ENCODE assay signal across 30 cellular contexts in genomic region chr17:60156746-60157145, GRCh38. TPM values are rescaled to one million over a fixed set of nuclear protein-coding genes. Genes with fewer than 3 reads are reported as not detected.
"Had no signal": no experiment of that assay in that cellular context is flagged by ENCODE, and none has a peak within 500 bp of the region (broad histone marks: within the 10 kb centered on the region; RNA-seq: fewer than 3 reads in every experiment).

No MANE protein-coding gene starts in this region.

- H3K4me1 Mint-ChIP-seq: activated naive CD4-positive, alpha-beta T cell treated with anti-CD3 and anti-CD28 coated beads, Interleukin-2, amount 50 U/mL, for 24 hours; activated naive CD8-positive, alpha-beta T cell treated with anti-CD3 and anti-CD28 coated beads, Interleukin-2, amount 50 U/mL, for 24 hours; central memory CD8-positive, alpha-beta T cell; T-cell had no signal

- H3K4me3 ChIP-seq: gastrocnemius medialis, mucosa of descending colon, ovary, prostate gland had no signal

- ATAC-seq: activated CD8-positive, alpha-beta T cell treated with anti-CD3 and anti-CD28 coated beads for 36 hours; activated naive CD8-positive, alpha-beta T cell treated with anti-CD3 and anti-CD28 coated beads, Interleukin-2, amount 50 U/mL, for 24 hours; activated T-cell treated with anti-CD3 and anti-CD28 coated beads, Interleukin-2, amount 50 U/mL, for 4 hours; gastrocnemius medialis; mucosa of descending colon; sciatic nerve; stimulated activated effector memory CD8-positive, alpha-beta T cell treated with anti-CD3 and anti-CD28 coated beads, Interleukin-12 subunit alpha, Interleukin-12 subunit beta, amount 100 ng/mL, for 72 hours; T-cell had no signal

- DNase-seq: activated B cell treated with CpG ODN at 0.5 μM for 24 hours; activated CD4-positive, alpha-beta T cell treated with anti-CD3 and anti-CD28 coated beads, Interleukin-2, amount 50 U/mL, for 1 hour; activated CD8-positive, alpha-beta T cell treated with anti-CD3 and anti-CD28 coated beads for 36 hours; activated naive CD8-positive, alpha-beta T cell treated with anti-CD3 and anti-CD28 coated beads, Interleukin-2, amount 50 U/mL, for 24 hours; activated T-cell treated with anti-CD3 and anti-CD28 coated beads, Interleukin-2, amount 50 U/mL, for 4 hours; effector CD4-positive, alpha-beta T cell; erythroblast; gastrocnemius medialis; hippocampal formation; ovary; retina; small intestine; stimulated activated CD4-positive, alpha-beta T cell treated with anti-CD3 and anti-CD28 coated beads, Interleukin-4, amount 100 ng/mL, for 24 hours; T-cell had no signal

- H3K4me3 Mint-ChIP-seq: activated B cell treated with CpG ODN at 0.5 μM for 24 hours; activated CD8-positive, alpha-beta T cell treated with anti-CD3 and anti-CD28 coated beads for 36 hours; activated naive CD4-positive, alpha-beta T cell treated with anti-CD3 and anti-CD28 coated beads, Interleukin-2, amount 50 U/mL, for 24 hours; activated naive CD8-positive, alpha-beta T cell treated with anti-CD3 and anti-CD28 coated beads, Interleukin-2, amount 50 U/mL, for 24 hours; activated T-cell treated with anti-CD3 and anti-CD28 coated beads, Interleukin-2, amount 50 U/mL, for 4 hours; central memory CD8-positive, alpha-beta T cell; dendritic cell treated with granulocyte-macrophage colony-stimulating factor and Interleukin-4, amounts not matched to agents 40 ng/mL and 50 ng/mL, for 4 days; natural killer cell treated with Interleukin-12 subunit alpha and Interleukin-12 subunit beta and Interleukin-15 and Interleukin-18, amount 100 ng/mL, for 72 hours; stimulated activated effector memory CD8-positive, alpha-beta T cell treated with anti-CD3 and anti-CD28 coated beads, Interleukin-12 subunit alpha, Interleukin-12 subunit beta, amount 100 ng/mL, for 72 hours; stimulated activated naive CD8-positive, alpha-beta T cell treated with anti-CD3 and anti-CD28 coated beads, Interleukin-15, Interleukin-2, amounts not matched to agents 100 ng/mL and 50 ng/mL, for 24 hours; T-cell; type B pancreatic cell had no signal

- H3K4me1 ChIP-seq: prostate gland had no signal

- H3K9me3 Mint-ChIP-seq: activated B cell treated with CpG ODN at 0.5 μM for 24 hours; activated CD8-positive, alpha-beta T cell treated with anti-CD3 and anti-CD28 coated beads for 36 hours; activated naive CD4-positive, alpha-beta T cell treated with anti-CD3 and anti-CD28 coated beads, Interleukin-2, amount 50 U/mL, for 24 hours; activated naive CD8-positive, alpha-beta T cell treated with anti-CD3 and anti-CD28 coated beads, Interleukin-2, amount 50 U/mL, for 24 hours; activated T-cell treated with anti-CD3 and anti-CD28 coated beads, Interleukin-2, amount 50 U/mL, for 4 hours; activated T-helper 2 cell treated with anti-CD3 and anti-CD28 coated beads, Interferon-gamma antibody, Interleukin-2, Interleukin-4, amounts not matched to agents 10 μg/mL and 5 μg/mL and 100 μg/mL, durations not matched to agents 14 hours and 24 hours and 36 hours; central memory CD8-positive, alpha-beta T cell; dendritic cell treated with granulocyte-macrophage colony-stimulating factor and Interleukin-4, amounts not matched to agents 40 ng/mL and 50 ng/mL, for 4 days; natural killer cell treated with Interleukin-12 subunit alpha and Interleukin-12 subunit beta and Interleukin-15 and Interleukin-18, amount 100 ng/mL, for 72 hours; stimulated activated effector memory CD8-positive, alpha-beta T cell treated with anti-CD3 and anti-CD28 coated beads, Interleukin-12 subunit alpha, Interleukin-12 subunit beta, amount 100 ng/mL, for 72 hours; stimulated activated naive CD8-positive, alpha-beta T cell treated with anti-CD3 and anti-CD28 coated beads, Interleukin-15, Interleukin-2, amounts not matched to agents 100 ng/mL and 50 ng/mL, for 24 hours; T-cell; type B pancreatic cell had no signal

- H3K9me3 ChIP-seq: gastrocnemius medialis, mucosa of descending colon, ovary, prostate gland had no signal

- H3K36me3 Mint-ChIP-seq: activated naive CD4-positive, alpha-beta T cell treated with anti-CD3 and anti-CD28 coated beads, Interleukin-2, amount 50 U/mL, for 24 hours; natural killer cell treated with Interleukin-12 subunit alpha and Interleukin-12 subunit beta and Interleukin-15 and Interleukin-18, amount 100 ng/mL, for 72 hours; stimulated activated effector memory CD8-positive, alpha-beta T cell treated with anti-CD3 and anti-CD28 coated beads, Interleukin-12 subunit alpha, Interleukin-12 subunit beta, amount 100 ng/mL, for 72 hours; T-cell; type B pancreatic cell had no signal

- H3K36me3 ChIP-seq: gastrocnemius medialis, ovary, prostate gland had no signal

- FAIRE-seq: endometrium, keratinocyte, small intestine had no signal

- H3K27ac Mint-ChIP-seq: activated B cell treated with CpG ODN at 0.5 μM for 24 hours; activated CD8-positive, alpha-beta T cell treated with anti-CD3 and anti-CD28 coated beads for 36 hours; activated naive CD4-positive, alpha-beta T cell treated with anti-CD3 and anti-CD28 coated beads, Interleukin-2, amount 50 U/mL, for 24 hours; activated naive CD8-positive, alpha-beta T cell treated with anti-CD3 and anti-CD28 coated beads, Interleukin-2, amount 50 U/mL, for 24 hours; activated T-helper 2 cell treated with anti-CD3 and anti-CD28 coated beads, Interferon-gamma antibody, Interleukin-2, Interleukin-4, amounts not matched to agents 10 μg/mL and 5 μg/mL and 100 μg/mL, durations not matched to agents 14 hours and 24 hours and 36 hours; dendritic cell treated with granulocyte-macrophage colony-stimulating factor and Interleukin-4, amounts not matched to agents 40 ng/mL and 50 ng/mL, for 4 days; natural killer cell treated with Interleukin-12 subunit alpha and Interleukin-12 subunit beta and Interleukin-15 and Interleukin-18, amount 100 ng/mL, for 72 hours; stimulated activated effector memory CD8-positive, alpha-beta T cell treated with anti-CD3 and anti-CD28 coated beads, Interleukin-12 subunit alpha, Interleukin-12 subunit beta, amount 100 ng/mL, for 72 hours; stimulated activated naive CD8-positive, alpha-beta T cell treated with anti-CD3 and anti-CD28 coated beads, Interleukin-15, Interleukin-2, amounts not matched to agents 100 ng/mL and 50 ng/mL, for 24 hours; T-cell; type B pancreatic cell had no signal

- H3K27ac ChIP-seq: ovary, prostate gland had no signal

- H3K27me3 ChIP-seq: ovary had no signal

RNA-seq across cellular contexts. Expression of gene CA4, which starts 7.0 kb away (rescaled TPM):
- total RNA-seq: activated B cell treated with CpG ODN at 0.5 μM for 24 hours; activated CD8-positive, alpha-beta T cell treated with anti-CD3 and anti-CD28 coated beads for 36 hours; activated T-cell treated with anti-CD3 and anti-CD28 coated beads, Interleukin-2, amount 50 U/mL, for 4 hours; activated T-helper 2 cell treated with anti-CD3 and anti-CD28 coated beads, Interferon-gamma antibody, Interleukin-2, Interleukin-4, amounts not matched to agents 10 μg/mL and 5 μg/mL and 100 μg/mL, durations not matched to agents 14 hours and 24 hours and 36 hours; bronchial epithelial cell; myocyte; natural killer cell treated with Interleukin-12 subunit alpha and Interleukin-12 subunit beta and Interleukin-15 and Interleukin-18, amount 100 ng/mL, for 72 hours; T-cell; T-helper 2 cell treated with Interferon-gamma antibody and Interleukin-4, amounts not matched to agents 100 ng/mL and 5 ng/mL, for 36 hours had no signal
- polyA plus RNA-seq: keratinocyte had no signal
